ENCODE assay signal across 9 cellular contexts in genomic region chr7:158973440-158973839, GRCh38.
DNase-seq lines count a peak whose midpoint lies in the region; ATAC-seq and TF ChIP-seq lines count a peak whose summit lies in the region.
"Had no signal": no experiment of that assay in that cellular context is flagged by ENCODE, and none has a peak within 500 bp of the region (broad histone marks: within the 10 kb centered on the region; RNA-seq: fewer than 3 reads in every experiment).

No MANE protein-coding gene starts in this region.

- peak; percentile 35 for DNase-seq in activated CD4-positive, alpha-beta T cell treated with anti-CD3 and anti-CD28 coated beads for 1 hour
- no peak for DNase-seq in activated CD4-positive, alpha-beta T cell treated with anti-CD3 and anti-CD28 coated beads, Interleukin-2, amount 10 ng/mL, durations not matched to agents 7 days and 5 days
- DNase-seq in activated CD8-positive, alpha-beta memory T cell treated with anti-CD3 and anti-CD28 coated beads, Interleukin-2, amount 50 U/mL, for 48 hours, result peak; percentile 78
- peak; percentile 23 to 51 for DNase-seq in cardiac muscle cell (ENCODE audit: low read depth in 1 of 2, low spot score in 1 of 2)
- peak; percentile 76 for DNase-seq in stimulated activated CD8-positive, alpha-beta memory T cell treated with anti-CD3 and anti-CD28 coated beads, Interleukin-4, amount 100 ng/mL, for 48 hours
- DNase-seq in NCI-H2227 (lab: John Stamatoyannopoulos, UW; ENCODE audit: unreplicated experiment), result no peak
- DNase-seq in Kasumi-1 (lab: John Stamatoyannopoulos, UW), result no peak

- peaks cover under 1% of the 10 kb centered on the region for H3K36me3 Mint-ChIP-seq in activated CD4-positive, alpha-beta T cell treated with anti-CD3 and anti-CD28 coated beads, Interleukin-2, amount 10 ng/mL, durations not matched to agents 7 days and 5 days (ENCODE audit: low read depth)

- TF ChIP-seq CTCF in cardiac muscle cell (IDR thresholded peaks at IDR 0.05; ENCODE audit: low read depth, low read length), result peak; percentile 23

- peaks cover 8% of the 10 kb centered on the region for H3K9me3 Mint-ChIP-seq in activated CD4-positive, alpha-beta T cell treated with anti-CD3 and anti-CD28 coated beads, Interleukin-2, amount 10 ng/mL, durations not matched to agents 7 days and 5 days

- peaks cover 21% of the 10 kb centered on the region for H3K4me1 Mint-ChIP-seq in activated CD4-positive, alpha-beta T cell treated with anti-CD3 and anti-CD28 coated beads, Interleukin-2, amount 10 ng/mL, durations not matched to agents 7 days and 5 days

- peaks cover 7% of the 10 kb centered on the region for H3K4me1 ChIP-seq in cardiac muscle cell (ENCODE audit: low read depth)

- H3K27me3 ChIP-seq in cardiac muscle cell, result no peaks in the 10 kb centered on the region

- no peak overlapping the region for H3K27ac ChIP-seq in cardiac muscle cell
- H3K27ac ChIP-seq: SK-N-MC had no signal

- POLR2A ChIA-PET in activated CD4-positive, alpha-beta T cell treated with anti-CD3 and anti-CD28 coated beads, Interleukin-2, amount 10 ng/mL, durations not matched to agents 7 days and 5 days (lab: Charles Lee), result no interaction called here

- no peak for ATAC-seq in GM18498 (IDR thresholded peaks at IDR 0.05; ENCODE audit: unreplicated experiment)

- H3K27me3 Mint-ChIP-seq in activated CD4-positive, alpha-beta T cell treated with anti-CD3 and anti-CD28 coated beads, Interleukin-2, amount 10 ng/mL, durations not matched to agents 7 days and 5 days, result peaks cover 2% of the 10 kb centered on the region

- H3K4me3 ChIP-seq in cardiac muscle cell, result no peak overlapping the region
- H3K4me3 ChIP-seq: SK-N-MC had no signal

- no peak overlapping the region for H3K27ac Mint-ChIP-seq in activated CD4-positive, alpha-beta T cell treated with anti-CD3 and anti-CD28 coated beads, Interleukin-2, amount 10 ng/mL, durations not matched to agents 7 days and 5 days

- CTCF ChIA-PET in activated CD4-positive, alpha-beta T cell treated with anti-CD3 and anti-CD28 coated beads, Interleukin-2, amount 10 ng/mL, durations not matched to agents 7 days and 5 days (lab: Charles Lee), result no interaction called here

- H3K9me3 ChIP-seq in cardiac muscle cell (ENCODE audit: low read depth), result no peaks in the 10 kb centered on the region

- H3K4me3 Mint-ChIP-seq in activated CD4-positive, alpha-beta T cell treated with anti-CD3 and anti-CD28 coated beads, Interleukin-2, amount 10 ng/mL, durations not matched to agents 7 days and 5 days, result no peak overlapping the region

- no peaks in the 10 kb centered on the region for H3K36me3 ChIP-seq in cardiac muscle cell

Comparison
In these comparisons a context has a peak if more than half of its experiments do, and no peak if none do; other contexts are left out.
1. DNase-seq: peak in activated CD4-positive, alpha-beta T cell treated with anti-CD3 and anti-CD28 coated beads for 1 hour (single experiment), activated CD8-positive, alpha-beta memory T cell treated with anti-CD3 and anti-CD28 coated beads, Interleukin-2, amount 50 U/mL, for 48 hours (single experiment), cardiac muscle cell (2 of 2) and stimulated activated CD8-positive, alpha-beta memory T cell treated with anti-CD3 and anti-CD28 coated beads, Interleukin-4, amount 100 ng/mL, for 48 hours (single experiment); none in activated CD4-positive, alpha-beta T cell treated with anti-CD3 and anti-CD28 coated beads, Interleukin-2, amount 10 ng/mL, durations not matched to agents 7 days and 5 days (single experiment), NCI-H2227 (single experiment) and Kasumi-1 (0 of 2).